ENCODE assay signal across 8 cellular contexts in genomic region chr16:1826691-1827573, GRCh38. TPM values are rescaled to one million over a fixed set of nuclear protein-coding genes. Genes with fewer than 3 reads are reported as not detected.
DNase-seq lines count a peak whose midpoint lies in the region; ATAC-seq and TF ChIP-seq lines count a peak whose summit lies in the region.

FAHD1 (plus strand) TSS chr16:1827206; CDS start chr16:1827239, 33 bp downstream.
HAGH (minus strand) TSS chr16:1826825; CDS start chr16:1826787, 38 bp downstream.

- intact Hi-C loops in left lung (cut with DNase I), result no loop called here

- DNase-seq in NCI-H748 (lab: John Stamatoyannopoulos, UW; ENCODE audit: unreplicated experiment) (peak; percentile 90), cortex of kidney (lab: John Stamatoyannopoulos, UW) (peak; percentile 95), left lung (peak; percentile 94 to 98)
- peak; percentile 89 for DNase-seq in activated CD4-positive, alpha-beta T cell treated with anti-CD3 and anti-CD28 coated beads, Interleukin-2, amount 50 U/mL, for 1 hour
- DNase-seq in stimulated activated CD4-positive, alpha-beta T cell treated with anti-CD3 and anti-CD28 coated beads, Interleukin-2, amount 100 ng/mL, for 4 hours (ENCODE audit: low read depth), result peak; percentile 80

- no peaks in the 10 kb centered on the region for H3K9me3 ChIP-seq in left lung

- peaks cover 0 to 17% of the 10 kb centered on the region in 2 donors for H3K36me3 ChIP-seq in left lung

- peak within 1 kb of the TSS; percentile 80 to 93 for H3K4me3 ChIP-seq in left lung

- ATAC-seq in GM19395 (IDR thresholded peaks at IDR 0.05; ENCODE audit: unreplicated experiment) (peak; percentile 75), HG03558 (IDR thresholded peaks at IDR 0.05; ENCODE audit: extremely low read depth, unreplicated experiment) (peak; percentile 57), left lung (peak; percentile 92)

- peak within 1 kb of the TSS; percentile 95 for H3K27ac ChIP-seq in C4-2B
- H3K27ac ChIP-seq in left lung, result peak within 1 kb of the TSS; percentile 79 to 91

- no peak for TF ChIP-seq CTCF in C4-2B (conservative IDR thresholded peaks at IDR 0.05)
- no peak for TF ChIP-seq CTCF in left lung (IDR thresholded peaks at IDR 0.05)

- no peaks in the 10 kb centered on the region for H3K27me3 ChIP-seq in left lung

- H3K4me1 ChIP-seq in left lung, result peaks cover 20 to 51% of the 10 kb centered on the region in 2 donors

RNA-seq across cellular contexts. Expression of gene FAHD1, which starts in this region (rescaled TPM):
- total RNA-seq in left lung, result 10 to 100 TPM; 20.9 to 22.4 TPM

RNA-seq across cellular contexts. Expression of gene HAGH, which starts in this region (rescaled TPM):
- 10 to 100 TPM; 47.1 to 62.0 TPM for total RNA-seq in left lung

Comparison
In these comparisons a context has a peak if more than half of its experiments do, and no peak if none do; other contexts are left out.
1. Peak in every context shown above with its lines: DNase-seq, ATAC-seq, H3K4me3 ChIP-seq and H3K27ac ChIP-seq.